Comparison of ENCODE assay signal across 29 cellular contexts in genomic region chr1:30785714-30786113, GRCh38. TPM values are rescaled to one million over a fixed set of nuclear protein-coding genes. Genes with fewer than 3 reads are reported as not detected.
"Had no signal": no experiment of that assay in that cellular context is flagged by ENCODE, and none has a peak within 500 bp of the region (broad histone marks: within the 10 kb centered on the region; RNA-seq: fewer than 3 reads in every experiment).

No MANE protein-coding gene starts in this region.

- H3K36me3 Mint-ChIP-seq: activated naive CD4-positive, alpha-beta T cell treated with anti-CD3 and anti-CD28 coated beads, Interleukin-2, amount 10 ng/mL, durations not matched to agents 7 days and 5 days; activated naive CD8-positive, alpha-beta T cell treated with anti-CD3 and anti-CD28 coated beads, Interleukin-2, amount 10 ng/mL, durations not matched to agents 7 days and 5 days; naive thymus-derived CD4-positive, alpha-beta T cell; neural progenitor cell; stimulated activated effector memory CD8-positive, alpha-beta T cell treated with anti-CD3 and anti-CD28 coated beads, Interleukin-12 subunit alpha, Interleukin-12 subunit beta, amount 100 ng/mL, for 72 hours had no signal

- H3K4me3 Mint-ChIP-seq: activated naive CD4-positive, alpha-beta T cell treated with anti-CD3 and anti-CD28 coated beads, Interleukin-2, amount 10 ng/mL, durations not matched to agents 7 days and 5 days; activated naive CD8-positive, alpha-beta T cell treated with anti-CD3 and anti-CD28 coated beads, Interleukin-2, amount 10 ng/mL, durations not matched to agents 7 days and 5 days; activated T-cell treated with anti-CD3 and anti-CD28 coated beads, Interleukin-2, amount 50 U/mL, for 24 hours; naive thymus-derived CD4-positive, alpha-beta T cell; neural progenitor cell; stimulated activated effector memory CD8-positive, alpha-beta T cell treated with anti-CD3 and anti-CD28 coated beads, Interleukin-12 subunit alpha, Interleukin-12 subunit beta, amount 100 ng/mL, for 72 hours; stimulated activated naive CD8-positive, alpha-beta T cell treated with anti-CD3 and anti-CD28 coated beads, Interleukin-15, amount 100 ng/mL, for 72 hours had no signal

- ATAC-seq: activated CD4-positive, CD25-positive, alpha-beta regulatory T cell treated with anti-CD3 and anti-CD28 coated beads, Interleukin-2, amount 50 U/mL, for 24 hours; naive thymus-derived CD4-positive, alpha-beta T cell; stimulated activated effector memory CD8-positive, alpha-beta T cell treated with anti-CD3 and anti-CD28 coated beads, Interleukin-12 subunit alpha, Interleukin-12 subunit beta, amount 100 ng/mL, for 72 hours; stimulated activated naive CD8-positive, alpha-beta T cell treated with anti-CD3 and anti-CD28 coated beads, Interleukin-15, amount 100 ng/mL, for 72 hours had no signal

- DNase-seq: activated CD4-positive, alpha-beta T cell treated with anti-CD3 and anti-CD28 coated beads for 48 hours; activated CD4-positive, alpha-beta T cell treated with anti-CD3 and anti-CD28 coated beads, Interleukin-2, amount 50 U/mL, for 48 hours; activated CD8-positive, alpha-beta memory T cell treated with anti-CD3 and anti-CD28 coated beads, Interleukin-2, amount 50 U/mL, for 4 hours; activated gamma-delta T cell; activated naive CD4-positive, alpha-beta T cell treated with anti-CD3 and anti-CD28 coated beads, Interleukin-2, amount 10 ng/mL, durations not matched to agents 7 days and 5 days; activated naive CD8-positive, alpha-beta T cell treated with anti-CD3 and anti-CD28 coated beads, Interleukin-2, amount 10 ng/mL, durations not matched to agents 7 days and 5 days; activated T-cell treated with anti-CD3 and anti-CD28 coated beads, Interleukin-2, amount 50 U/mL, for 24 hours; amniotic stem cell; brain microvascular endothelial cell; effector CD4-positive, alpha-beta T cell; esophagus squamous epithelium; foreskin melanocyte; heart right ventricle; naive thymus-derived CD4-positive, alpha-beta T cell; sigmoid colon; small intestine; stimulated activated CD4-positive, alpha-beta T cell treated with anti-CD3 and anti-CD28 coated beads, Interleukin-4, amount 100 ng/mL, for 24 hours; stimulated activated naive CD8-positive, alpha-beta T cell treated with anti-CD3 and anti-CD28 coated beads, Interleukin-15, amount 100 ng/mL, for 72 hours; thyroid gland; upper lobe of left lung had no signal

- H3K9me3 ChIP-seq: esophagus squamous epithelium, heart right ventricle, sigmoid colon, thyroid gland, upper lobe of left lung, vagina had no signal

- H3K27ac Mint-ChIP-seq: activated naive CD8-positive, alpha-beta T cell treated with anti-CD3 and anti-CD28 coated beads, Interleukin-2, amount 10 ng/mL, durations not matched to agents 7 days and 5 days; activated T-cell treated with anti-CD3 and anti-CD28 coated beads, Interleukin-2, amount 50 U/mL, for 24 hours; naive thymus-derived CD4-positive, alpha-beta T cell; stimulated activated naive CD8-positive, alpha-beta T cell treated with anti-CD3 and anti-CD28 coated beads, Interleukin-15, amount 100 ng/mL, for 72 hours had no signal

- H3K27ac ChIP-seq: brain microvascular endothelial cell, epithelial cell of prostate, esophagus squamous epithelium, neural progenitor cell, thyroid gland, vagina, VCaP had no signal

- H3K9me3 Mint-ChIP-seq: activated naive CD4-positive, alpha-beta T cell treated with anti-CD3 and anti-CD28 coated beads, Interleukin-2, amount 10 ng/mL, durations not matched to agents 7 days and 5 days; activated naive CD8-positive, alpha-beta T cell treated with anti-CD3 and anti-CD28 coated beads, Interleukin-2, amount 10 ng/mL, durations not matched to agents 7 days and 5 days; activated T-cell treated with anti-CD3 and anti-CD28 coated beads, Interleukin-2, amount 50 U/mL, for 24 hours; neural progenitor cell; stimulated activated effector memory CD8-positive, alpha-beta T cell treated with anti-CD3 and anti-CD28 coated beads, Interleukin-12 subunit alpha, Interleukin-12 subunit beta, amount 100 ng/mL, for 72 hours; stimulated activated naive CD8-positive, alpha-beta T cell treated with anti-CD3 and anti-CD28 coated beads, Interleukin-15, amount 100 ng/mL, for 72 hours had no signal

- H3K36me3 ChIP-seq: brain microvascular endothelial cell, esophagus squamous epithelium, heart right ventricle, neural progenitor cell, sigmoid colon, thyroid gland, upper lobe of left lung, vagina had no signal

- H3K27me3 ChIP-seq: brain microvascular endothelial cell, neural progenitor cell, sigmoid colon, thyroid gland, upper lobe of left lung, vagina had no signal

- H3K4me1 ChIP-seq: vagina had no signal

- H3K9ac ChIP-seq: neural progenitor cell had no signal

- H3K4me3 ChIP-seq: esophagus squamous epithelium, heart right ventricle, neural progenitor cell, sigmoid colon, thyroid gland, upper lobe of left lung, vagina had no signal

- FAIRE-seq: astrocyte, endometrium, small intestine had no signal

RNA-seq across cellular contexts. Expression of gene LAPTM5, which starts 28.1 kb away (rescaled TPM):
- total RNA-seq: osteocyte had no signal
